In the genomic region with DNA sequence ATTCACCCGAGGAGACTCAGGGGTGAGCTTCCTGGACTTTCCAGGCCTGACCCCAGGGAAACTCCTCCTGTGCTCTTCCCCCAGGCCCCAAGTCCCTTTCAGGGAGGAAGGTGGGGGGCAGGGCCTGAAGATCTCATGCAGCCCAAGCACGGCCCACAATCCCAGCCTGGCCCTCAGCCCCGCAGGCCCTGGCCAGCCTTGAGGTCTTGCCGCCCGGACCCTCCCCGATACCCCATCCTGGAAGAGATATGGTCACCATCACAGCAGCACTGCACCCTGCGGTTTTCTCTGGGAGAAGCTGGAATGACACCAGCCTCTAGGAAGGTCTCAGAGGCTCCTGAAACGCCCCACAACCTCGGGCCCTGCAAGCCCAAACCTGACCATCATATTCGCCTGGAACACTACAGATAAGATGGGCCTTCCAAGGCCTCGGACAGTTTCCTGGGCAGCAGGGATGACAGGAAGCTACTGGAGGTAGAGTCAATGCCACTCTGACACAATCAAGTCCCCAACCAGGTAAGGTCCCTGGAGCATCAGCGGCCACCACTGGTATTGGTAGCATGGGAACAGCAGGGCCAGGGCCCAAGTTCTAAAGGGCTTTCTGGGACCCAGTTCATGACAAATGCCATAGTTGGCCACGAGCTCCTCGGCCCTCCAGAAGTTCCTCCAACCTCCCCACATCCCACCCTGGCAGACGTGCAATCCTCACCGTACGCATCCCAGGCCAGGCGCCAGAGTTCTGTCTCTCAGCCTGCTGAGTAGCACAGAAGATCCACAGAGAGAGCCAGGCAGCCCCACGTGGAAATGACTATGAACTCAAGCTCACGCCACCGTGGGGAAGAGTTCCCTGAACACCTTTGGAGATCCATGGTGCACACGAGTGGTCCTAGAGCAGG, we compare ENCODE assay signal across 1 cellular context.
TF ChIP-seq lines count a peak whose summit lies in the region.

No MANE protein-coding gene starts in this region.

TF ChIP-seq in H1, 55 proteins besides CTCF, POLR2A, EP300 and RAD21:
- no peak for TF ChIP-seq NRF1 (IDR thresholded peaks at IDR 0.05; ENCODE audit: low read depth, low read length)
- no peak for TF ChIP-seq TBP (IDR thresholded peaks at IDR 0.05; ENCODE audit: low read depth, low read length)
- no peak for TF ChIP-seq TAF7 (optimal IDR thresholded peaks at IDR 0.05; ENCODE audit: borderline replicate concordance, low read depth, low read length)
- TF ChIP-seq TAF1 (IDR thresholded peaks at IDR 0.05; ENCODE audit: low read depth, low read length): no peak
- TF ChIP-seq HDAC2 (IDR thresholded peaks at IDR 0.05; ENCODE audit: borderline replicate concordance in 1 of 2, low read depth in 2 of 2, low read length in 2 of 2): no peak
- no peak for TF ChIP-seq CHD1 (IDR thresholded peaks at IDR 0.05; ENCODE audit: low read depth, low read length)
- TF ChIP-seq, protein P1, sequence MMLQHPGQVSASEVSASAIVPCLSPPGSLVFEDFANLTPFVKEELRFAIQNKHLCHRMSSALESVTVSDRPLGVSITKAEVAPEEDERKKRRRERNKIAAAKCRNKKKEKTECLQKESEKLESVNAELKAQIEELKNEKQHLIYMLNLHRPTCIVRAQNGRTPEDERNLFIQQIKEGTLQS (IDR thresholded peaks at IDR 0.05; ENCODE audit: insufficient read depth, low read depth, low read length): no peak
- no peak for TF ChIP-seq POLR2AphosphoS5 (IDR thresholded peaks at IDR 0.05; ENCODE audit: low read depth, low read length)
- no peak for TF ChIP-seq POU5F1 (IDR thresholded peaks at IDR 0.05; ENCODE audit: low read depth, low read length)
